ENCODE assay signal across 1 cellular context in the genomic region with DNA sequence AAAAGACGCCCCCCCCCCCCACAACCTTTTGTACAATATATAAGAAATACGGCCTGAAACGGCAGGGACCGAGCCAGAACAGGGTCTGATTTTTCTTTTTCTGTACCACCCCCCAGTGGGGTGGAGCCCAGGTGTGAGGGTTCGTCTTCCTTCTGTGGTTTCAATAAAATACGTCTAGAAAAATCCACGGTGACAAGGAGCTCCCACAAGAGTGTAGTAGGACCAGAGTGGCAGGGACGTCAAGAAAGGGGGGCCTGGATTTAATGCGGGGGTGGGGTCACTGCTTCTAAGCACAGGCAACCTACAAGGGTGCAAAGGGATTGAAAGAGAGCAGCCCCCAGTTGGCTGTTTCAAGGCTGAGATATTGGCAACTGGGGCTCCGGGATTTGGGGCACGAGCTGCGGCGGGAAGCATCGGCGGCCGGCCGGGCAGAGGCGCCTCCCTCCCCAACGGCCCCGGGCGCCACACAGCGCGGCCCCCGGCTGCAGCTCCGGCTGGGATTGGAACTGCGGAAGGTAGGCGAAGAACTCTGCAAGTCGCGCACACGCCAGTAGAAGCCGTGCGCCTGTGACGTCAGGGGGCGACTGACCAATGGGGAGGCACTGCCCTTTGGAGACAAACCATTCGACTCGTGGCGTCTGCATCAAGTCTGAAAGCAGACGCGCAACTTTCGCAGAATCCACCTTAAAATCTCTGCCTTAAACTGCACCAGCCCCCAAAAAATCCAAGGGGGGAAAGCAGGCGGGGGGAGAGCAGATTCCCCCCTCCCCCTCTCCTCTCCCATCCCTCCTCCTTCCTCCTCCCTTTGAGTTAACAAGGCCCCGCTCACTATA.
TF ChIP-seq lines count a peak whose summit lies in the region.

A gene (plus strand): TSS at position 623 of the 833 bp plus-strand sequence. CDS start 425 bp downstream, outside the sequence.

TF ChIP-seq in HepG2, 621 proteins besides CTCF, POLR2A, EP300 and RAD21 (continued from another document and continues in another):
- TF ChIP-seq, protein P1, sequence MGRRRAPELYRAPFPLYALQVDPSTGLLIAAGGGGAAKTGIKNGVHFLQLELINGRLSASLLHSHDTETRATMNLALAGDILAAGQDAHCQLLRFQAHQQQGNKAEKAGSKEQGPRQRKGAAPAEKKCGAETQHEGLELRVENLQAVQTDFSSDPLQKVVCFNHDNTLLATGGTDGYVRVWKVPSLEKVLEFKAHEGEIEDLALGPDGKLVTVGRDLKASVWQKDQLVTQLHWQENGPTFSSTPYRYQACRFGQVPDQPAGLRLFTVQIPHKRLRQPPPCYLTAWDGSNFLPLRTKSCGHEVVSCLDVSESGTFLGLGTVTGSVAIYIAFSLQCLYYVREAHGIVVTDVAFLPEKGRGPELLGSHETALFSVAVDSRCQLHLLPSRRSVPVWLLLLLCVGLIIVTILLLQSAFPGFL (CRISPR knock-in tag; IDR thresholded peaks at IDR 0.05), result no peak
- no peak for TF ChIP-seq ZNF776 (CRISPR knock-in tag; IDR thresholded peaks at IDR 0.05)
- TF ChIP-seq, protein P2, sequence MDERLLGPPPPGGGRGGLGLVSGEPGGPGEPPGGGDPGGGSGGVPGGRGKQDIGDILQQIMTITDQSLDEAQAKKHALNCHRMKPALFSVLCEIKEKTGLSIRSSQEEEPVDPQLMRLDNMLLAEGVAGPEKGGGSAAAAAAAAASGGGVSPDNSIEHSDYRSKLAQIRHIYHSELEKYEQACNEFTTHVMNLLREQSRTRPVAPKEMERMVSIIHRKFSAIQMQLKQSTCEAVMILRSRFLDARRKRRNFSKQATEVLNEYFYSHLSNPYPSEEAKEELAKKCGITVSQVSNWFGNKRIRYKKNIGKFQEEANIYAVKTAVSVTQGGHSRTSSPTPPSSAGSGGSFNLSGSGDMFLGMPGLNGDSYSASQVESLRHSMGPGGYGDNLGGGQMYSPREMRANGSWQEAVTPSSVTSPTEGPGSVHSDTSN (CRISPR knock-in tag; IDR thresholded peaks at IDR 0.05), result no peak
- no peak for TF ChIP-seq ZNF44 (CRISPR knock-in tag; IDR thresholded peaks at IDR 0.05)
- no peak for TF ChIP-seq SNAPC2 (CRISPR knock-in tag; IDR thresholded peaks at IDR 0.05)
- peak; percentile 53; the same call in 1 of the 2 replicates for TF ChIP-seq HDAC2 (CRISPR knock-in tag; IDR thresholded peaks at IDR 0.05)
- TF ChIP-seq, protein P3, sequence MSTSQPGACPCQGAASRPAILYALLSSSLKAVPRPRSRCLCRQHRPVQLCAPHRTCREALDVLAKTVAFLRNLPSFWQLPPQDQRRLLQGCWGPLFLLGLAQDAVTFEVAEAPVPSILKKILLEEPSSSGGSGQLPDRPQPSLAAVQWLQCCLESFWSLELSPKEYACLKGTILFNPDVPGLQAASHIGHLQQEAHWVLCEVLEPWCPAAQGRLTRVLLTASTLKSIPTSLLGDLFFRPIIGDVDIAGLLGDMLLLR (CRISPR knock-in tag; IDR thresholded peaks at IDR 0.05), result peak; percentile 71; the same call in 1 of the 2 replicates
- TF ChIP-seq, protein P4, sequence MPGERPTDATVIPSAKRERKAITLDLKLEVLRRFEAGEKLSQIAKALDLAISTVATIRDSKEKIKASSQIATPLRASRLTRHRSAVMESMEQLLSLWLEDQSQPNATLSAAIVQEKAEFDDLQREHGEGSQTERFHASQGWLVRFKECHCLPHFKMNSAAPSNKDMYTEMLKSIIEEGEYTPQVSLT (CRISPR knock-in tag; IDR thresholded peaks at IDR 0.05; ENCODE audit: borderline replicate concordance, low read depth), result no peak
- TF ChIP-seq ZNF121 (CRISPR knock-in tag; IDR thresholded peaks at IDR 0.05), result no peak
- TF ChIP-seq NFYC (CRISPR knock-in tag; IDR thresholded peaks at IDR 0.05), result peak; percentile 87
- TF ChIP-seq, protein P5, sequence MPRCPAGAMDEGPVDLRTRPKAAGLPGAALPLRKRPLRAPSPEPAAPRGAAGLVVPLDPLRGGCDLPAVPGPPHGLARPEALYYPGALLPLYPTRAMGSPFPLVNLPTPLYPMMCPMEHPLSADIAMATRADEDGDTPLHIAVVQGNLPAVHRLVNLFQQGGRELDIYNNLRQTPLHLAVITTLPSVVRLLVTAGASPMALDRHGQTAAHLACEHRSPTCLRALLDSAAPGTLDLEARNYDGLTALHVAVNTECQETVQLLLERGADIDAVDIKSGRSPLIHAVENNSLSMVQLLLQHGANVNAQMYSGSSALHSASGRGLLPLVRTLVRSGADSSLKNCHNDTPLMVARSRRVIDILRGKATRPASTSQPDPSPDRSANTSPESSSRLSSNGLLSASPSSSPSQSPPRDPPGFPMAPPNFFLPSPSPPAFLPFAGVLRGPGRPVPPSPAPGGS (CRISPR knock-in tag; IDR thresholded peaks at IDR 0.05), result 0 out of 2 replicates have a peak, but pooled peaks have one; percentile 47
- TF ChIP-seq HOXA5 (CRISPR knock-in tag; IDR thresholded peaks at IDR 0.05), result no peak
- peak; percentile 81 for TF ChIP-seq RBFOX2 (IDR thresholded peaks at IDR 0.05; ENCODE audit: low read depth, low read length)
- peak; percentile 85 for TF ChIP-seq TAF1 (CRISPR knock-in tag; IDR thresholded peaks at IDR 0.05)
- no peak for TF ChIP-seq ZNF549 (CRISPR knock-in tag; IDR thresholded peaks at IDR 0.05)
- TF ChIP-seq ZNF644 (CRISPR knock-in tag; IDR thresholded peaks at IDR 0.05; ENCODE audit: low read depth), result 0 out of 2 replicates have a peak, but pooled peaks have one; percentile 41
- TF ChIP-seq, protein P6, sequence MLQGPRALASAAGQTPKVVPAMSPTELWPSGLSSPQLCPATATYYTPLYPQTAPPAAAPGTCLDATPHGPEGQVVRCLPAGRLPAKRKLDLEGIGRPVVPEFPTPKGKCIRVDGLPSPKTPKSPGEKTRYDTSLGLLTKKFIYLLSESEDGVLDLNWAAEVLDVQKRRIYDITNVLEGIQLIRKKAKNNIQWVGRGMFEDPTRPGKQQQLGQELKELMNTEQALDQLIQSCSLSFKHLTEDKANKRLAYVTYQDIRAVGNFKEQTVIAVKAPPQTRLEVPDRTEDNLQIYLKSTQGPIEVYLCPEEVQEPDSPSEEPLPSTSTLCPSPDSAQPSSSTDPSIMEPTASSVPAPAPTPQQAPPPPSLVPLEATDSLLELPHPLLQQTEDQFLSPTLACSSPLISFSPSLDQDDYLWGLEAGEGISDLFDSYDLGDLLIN (CRISPR knock-in tag; IDR thresholded peaks at IDR 0.05; ENCODE audit: borderline replicate concordance), result 0 out of 2 replicates have a peak, but pooled peaks have one; percentile 33
- no peak for TF ChIP-seq MYNN (CRISPR knock-in tag; IDR thresholded peaks at IDR 0.05; ENCODE audit: low read depth)
- TF ChIP-seq ZNF839 (CRISPR knock-in tag; IDR thresholded peaks at IDR 0.05; ENCODE audit: borderline replicate concordance), result no peak
- TF ChIP-seq, protein P7, sequence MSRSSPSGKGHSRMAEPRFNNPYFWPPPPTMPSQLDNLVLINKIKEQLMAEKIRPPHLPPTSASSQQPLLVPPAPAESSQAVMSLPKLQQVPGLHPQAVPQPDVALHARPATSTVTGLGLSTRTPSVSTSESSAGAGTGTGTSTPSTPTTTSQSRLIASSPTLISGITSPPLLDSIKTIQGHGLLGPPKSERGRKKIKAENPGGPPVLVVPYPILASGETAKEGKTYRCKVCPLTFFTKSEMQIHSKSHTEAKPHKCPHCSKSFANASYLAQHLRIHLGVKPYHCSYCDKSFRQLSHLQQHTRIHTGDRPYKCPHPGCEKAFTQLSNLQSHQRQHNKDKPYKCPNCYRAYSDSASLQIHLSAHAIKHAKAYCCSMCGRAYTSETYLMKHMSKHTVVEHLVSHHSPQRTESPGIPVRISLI (CRISPR knock-in tag; IDR thresholded peaks at IDR 0.05; ENCODE audit: borderline replicate concordance), result no peak
- no peak for TF ChIP-seq ZC3H4 (CRISPR knock-in tag; IDR thresholded peaks at IDR 0.05; ENCODE audit: borderline replicate concordance)
- TF ChIP-seq ZBTB3 (CRISPR knock-in tag; IDR thresholded peaks at IDR 0.05; ENCODE audit: borderline replicate concordance, low read depth), result no peak
- TF ChIP-seq, protein P8, sequence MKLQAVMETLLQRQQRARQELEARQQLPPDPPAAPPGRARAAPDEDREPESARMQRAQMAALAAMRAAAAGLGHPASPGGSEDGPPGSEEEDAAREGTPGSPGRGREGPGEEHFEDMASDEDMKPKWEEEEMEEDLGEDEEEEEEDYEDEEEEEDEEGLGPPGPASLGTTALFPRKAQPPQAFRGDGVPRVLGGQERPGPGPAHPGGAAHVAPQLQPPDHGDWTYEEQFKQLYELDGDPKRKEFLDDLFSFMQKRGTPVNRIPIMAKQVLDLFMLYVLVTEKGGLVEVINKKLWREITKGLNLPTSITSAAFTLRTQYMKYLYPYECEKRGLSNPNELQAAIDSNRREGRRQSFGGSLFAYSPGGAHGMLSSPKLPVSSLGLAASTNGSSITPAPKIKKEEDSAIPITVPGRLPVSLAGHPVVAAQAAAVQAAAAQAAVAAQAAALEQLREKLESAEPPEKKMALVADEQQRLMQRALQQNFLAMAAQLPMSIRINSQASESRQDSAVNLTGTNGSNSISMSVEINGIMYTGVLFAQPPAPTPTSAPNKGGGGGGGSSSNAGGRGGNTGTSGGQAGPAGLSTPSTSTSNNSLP (IDR thresholded peaks at IDR 0.05; ENCODE audit: low read depth, low read length), result no peak
- no peak for TF ChIP-seq HNF4A (CRISPR knock-in tag; IDR thresholded peaks at IDR 0.05)
- peak; percentile 15 for TF ChIP-seq TBL1XR1 (IDR thresholded peaks at IDR 0.05; ENCODE audit: borderline replicate concordance, low read length, partially characterized antibody)
- no peak for TF ChIP-seq ZNF720 (CRISPR knock-in tag; IDR thresholded peaks at IDR 0.05)
- peak; percentile 56; the same call in 1 of the 2 replicates for TF ChIP-seq ZNF556 (CRISPR knock-in tag; IDR thresholded peaks at IDR 0.05; ENCODE audit: borderline replicate concordance)
- TF ChIP-seq ZNF124 (CRISPR knock-in tag; IDR thresholded peaks at IDR 0.05), result no peak; the same call in 1 of the 2 replicates
- no peak for TF ChIP-seq IKZF1 (IDR thresholded peaks at IDR 0.05)
- TF ChIP-seq, protein P9, sequence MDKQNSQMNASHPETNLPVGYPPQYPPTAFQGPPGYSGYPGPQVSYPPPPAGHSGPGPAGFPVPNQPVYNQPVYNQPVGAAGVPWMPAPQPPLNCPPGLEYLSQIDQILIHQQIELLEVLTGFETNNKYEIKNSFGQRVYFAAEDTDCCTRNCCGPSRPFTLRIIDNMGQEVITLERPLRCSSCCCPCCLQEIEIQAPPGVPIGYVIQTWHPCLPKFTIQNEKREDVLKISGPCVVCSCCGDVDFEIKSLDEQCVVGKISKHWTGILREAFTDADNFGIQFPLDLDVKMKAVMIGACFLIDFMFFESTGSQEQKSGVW (CRISPR knock-in tag; IDR thresholded peaks at IDR 0.05; ENCODE audit: borderline replicate concordance), result no peak
- no peak for TF ChIP-seq RARG (CRISPR knock-in tag; IDR thresholded peaks at IDR 0.05; ENCODE audit: low read depth)
- TF ChIP-seq ZSCAN20 (CRISPR knock-in tag; IDR thresholded peaks at IDR 0.05; ENCODE audit: borderline replicate concordance), result peak; percentile 52; the same call in 1 of the 2 replicates
- TF ChIP-seq GFI1 (CRISPR knock-in tag; IDR thresholded peaks at IDR 0.05; ENCODE audit: borderline replicate concordance), result peak; percentile 73
- no peak for TF ChIP-seq ZNF253 (CRISPR knock-in tag; IDR thresholded peaks at IDR 0.05; ENCODE audit: borderline replicate concordance)
- TF ChIP-seq ZNF766 (CRISPR knock-in tag; IDR thresholded peaks at IDR 0.05; ENCODE audit: borderline replicate concordance), result peak; percentile 64; the same call in 1 of the 2 replicates
- no peak for TF ChIP-seq ZNF737 (CRISPR knock-in tag; IDR thresholded peaks at IDR 0.05; ENCODE audit: borderline replicate concordance)
- TF ChIP-seq, protein P10, sequence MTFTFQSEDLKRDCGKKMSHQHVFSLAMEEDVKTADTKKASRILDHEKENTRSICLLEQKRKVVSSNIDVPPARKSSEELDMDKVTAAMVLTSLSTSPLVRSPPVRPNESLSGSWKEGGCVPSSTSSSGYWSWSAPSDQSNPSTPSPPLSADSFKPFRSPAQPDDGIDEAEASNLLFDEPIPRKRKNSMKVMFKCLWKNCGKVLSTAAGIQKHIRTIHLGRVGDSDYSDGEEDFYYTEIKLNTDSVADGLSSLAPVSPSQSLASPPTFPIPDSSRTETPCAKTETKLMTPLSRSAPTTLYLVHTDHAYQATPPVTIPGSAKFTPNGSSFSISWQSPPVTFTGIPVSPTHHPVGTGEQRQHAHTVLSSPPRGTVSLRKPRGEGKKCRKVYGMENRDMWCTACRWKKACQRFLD (CRISPR knock-in tag; IDR thresholded peaks at IDR 0.05; ENCODE audit: borderline replicate concordance), result no peak
- no peak for TF ChIP-seq NR2F6 (IDR thresholded peaks at IDR 0.05)
- peak; percentile 34 for TF ChIP-seq NR2F6 (CRISPR knock-in tag; IDR thresholded peaks at IDR 0.05)
- peak; percentile 97 for TF ChIP-seq HNRNPLL (IDR thresholded peaks at IDR 0.05; ENCODE audit: low read depth, low read length, poor library complexity, severe bottlenecking)
- TF ChIP-seq, protein P11, sequence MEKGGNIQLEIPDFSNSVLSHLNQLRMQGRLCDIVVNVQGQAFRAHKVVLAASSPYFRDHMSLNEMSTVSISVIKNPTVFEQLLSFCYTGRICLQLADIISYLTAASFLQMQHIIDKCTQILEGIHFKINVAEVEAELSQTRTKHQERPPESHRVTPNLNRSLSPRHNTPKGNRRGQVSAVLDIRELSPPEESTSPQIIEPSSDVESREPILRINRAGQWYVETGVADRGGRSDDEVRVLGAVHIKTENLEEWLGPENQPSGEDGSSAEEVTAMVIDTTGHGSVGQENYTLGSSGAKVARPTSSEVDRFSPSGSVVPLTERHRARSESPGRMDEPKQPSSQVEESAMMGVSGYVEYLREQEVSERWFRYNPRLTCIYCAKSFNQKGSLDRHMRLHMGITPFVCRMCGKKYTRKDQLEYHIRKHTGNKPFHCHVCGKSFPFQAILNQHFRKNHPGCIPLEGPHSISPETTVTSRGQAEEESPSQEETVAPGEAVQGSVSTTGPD (CRISPR knock-in tag; IDR thresholded peaks at IDR 0.05), result no peak
- no peak for TF ChIP-seq NKX3-1 (CRISPR knock-in tag; IDR thresholded peaks at IDR 0.05)
- TF ChIP-seq RAD51 (IDR thresholded peaks at IDR 0.05; ENCODE audit: borderline replicate concordance), result no peak
- TF ChIP-seq ZNF34 (CRISPR knock-in tag; IDR thresholded peaks at IDR 0.05; ENCODE audit: borderline replicate concordance), result no peak
- no peak for TF ChIP-seq MED13 (CRISPR knock-in tag; IDR thresholded peaks at IDR 0.05)
- TF ChIP-seq EEA1 (CRISPR knock-in tag; IDR thresholded peaks at IDR 0.05; ENCODE audit: borderline replicate concordance), result no peak
- TF ChIP-seq ATF7-NPFF (CRISPR knock-in tag; IDR thresholded peaks at IDR 0.05; ENCODE audit: low read depth), result peak; percentile 72; the same call in 1 of the 2 replicates
- TF ChIP-seq SIX1 (CRISPR knock-in tag; IDR thresholded peaks at IDR 0.05; ENCODE audit: borderline replicate concordance), result no peak
- TF ChIP-seq ZNF724P (CRISPR knock-in tag; IDR thresholded peaks at IDR 0.05; ENCODE audit: borderline replicate concordance), result no peak
- TF ChIP-seq TEAD2 (CRISPR knock-in tag; IDR thresholded peaks at IDR 0.05), result no peak
- no peak for TF ChIP-seq FOSL2 (CRISPR knock-in tag; IDR thresholded peaks at IDR 0.05)
